In genomic region chr2:36960773-36961172, GRCh38 we compare ENCODE assay signal across 2 cellular contexts.
TF ChIP-seq lines count a peak whose summit lies in the region.

No MANE protein-coding gene starts in this region.

TF ChIP-seq in HepG2, 621 proteins besides CTCF, POLR2A, EP300 and RAD21 (continued from another document):
- TF ChIP-seq ZNF577 (CRISPR knock-in tag; IDR thresholded peaks at IDR 0.05; ENCODE audit: borderline replicate concordance, low read depth) (no peak), RARG (CRISPR knock-in tag; IDR thresholded peaks at IDR 0.05; ENCODE audit: low read depth) (no peak), EEA1 (CRISPR knock-in tag; IDR thresholded peaks at IDR 0.05; ENCODE audit: borderline replicate concordance) (no peak), JDP2 (CRISPR knock-in tag; IDR thresholded peaks at IDR 0.05; ENCODE audit: borderline replicate concordance) (no peak), ZNF569 (CRISPR knock-in tag; IDR thresholded peaks at IDR 0.05; ENCODE audit: borderline replicate concordance) (no peak), ZNF564 (CRISPR knock-in tag; IDR thresholded peaks at IDR 0.05) (no peak), ZNF547 (CRISPR knock-in tag; IDR thresholded peaks at IDR 0.05) (no peak), ZNF441 (CRISPR knock-in tag; IDR thresholded peaks at IDR 0.05; ENCODE audit: borderline replicate concordance) (no peak), ZSCAN20 (CRISPR knock-in tag; IDR thresholded peaks at IDR 0.05; ENCODE audit: borderline replicate concordance) (no peak), GATA4 (IDR thresholded peaks at IDR 0.05; ENCODE audit: borderline replicate concordance, low read depth) (no peak), NR2F1 (CRISPR knock-in tag; IDR thresholded peaks at IDR 0.05) (no peak), LRRFIP1 (CRISPR knock-in tag; conservative IDR thresholded peaks at IDR 0.05) (no peak), ZBTB49 (CRISPR knock-in tag; IDR thresholded peaks at IDR 0.05; ENCODE audit: borderline replicate concordance) (no peak)

TF ChIP-seq in WTC11, 78 proteins besides CTCF, POLR2A, EP300 and RAD21 (continued from another document):
- TF ChIP-seq STAT6 (CRISPR knock-in tag; conservative IDR thresholded peaks at IDR 0.05; ENCODE audit: low read depth) (no peak), ZNF416 (CRISPR knock-in tag; IDR thresholded peaks at IDR 0.05) (no peak), SMAD3 (CRISPR knock-in tag; IDR thresholded peaks at IDR 0.05; ENCODE audit: borderline replicate concordance) (no peak), ATF6 (CRISPR knock-in tag; IDR thresholded peaks at IDR 0.05) (no peak), ZNF317 (CRISPR knock-in tag; IDR thresholded peaks at IDR 0.05; ENCODE audit: borderline replicate concordance, low read depth) (no peak), FOXJ3 (CRISPR knock-in tag; IDR thresholded peaks at IDR 0.05; ENCODE audit: borderline replicate concordance) (no peak), ARID4B (CRISPR knock-in tag; IDR thresholded peaks at IDR 0.05; ENCODE audit: borderline replicate concordance) (no peak), TP53 (CRISPR knock-in tag; IDR thresholded peaks at IDR 0.05) (no peak), E2F1 (CRISPR knock-in tag; IDR thresholded peaks at IDR 0.05) (no peak), PRRX2 (CRISPR knock-in tag; IDR thresholded peaks at IDR 0.05) (no peak)
- TF ChIP-seq, protein P1, sequence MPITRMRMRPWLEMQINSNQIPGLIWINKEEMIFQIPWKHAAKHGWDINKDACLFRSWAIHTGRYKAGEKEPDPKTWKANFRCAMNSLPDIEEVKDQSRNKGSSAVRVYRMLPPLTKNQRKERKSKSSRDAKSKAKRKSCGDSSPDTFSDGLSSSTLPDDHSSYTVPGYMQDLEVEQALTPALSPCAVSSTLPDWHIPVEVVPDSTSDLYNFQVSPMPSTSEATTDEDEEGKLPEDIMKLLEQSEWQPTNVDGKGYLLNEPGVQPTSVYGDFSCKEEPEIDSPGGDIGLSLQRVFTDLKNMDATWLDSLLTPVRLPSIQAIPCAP (CRISPR knock-in tag; IDR thresholded peaks at IDR 0.05): no peak
- TF ChIP-seq, protein P2, sequence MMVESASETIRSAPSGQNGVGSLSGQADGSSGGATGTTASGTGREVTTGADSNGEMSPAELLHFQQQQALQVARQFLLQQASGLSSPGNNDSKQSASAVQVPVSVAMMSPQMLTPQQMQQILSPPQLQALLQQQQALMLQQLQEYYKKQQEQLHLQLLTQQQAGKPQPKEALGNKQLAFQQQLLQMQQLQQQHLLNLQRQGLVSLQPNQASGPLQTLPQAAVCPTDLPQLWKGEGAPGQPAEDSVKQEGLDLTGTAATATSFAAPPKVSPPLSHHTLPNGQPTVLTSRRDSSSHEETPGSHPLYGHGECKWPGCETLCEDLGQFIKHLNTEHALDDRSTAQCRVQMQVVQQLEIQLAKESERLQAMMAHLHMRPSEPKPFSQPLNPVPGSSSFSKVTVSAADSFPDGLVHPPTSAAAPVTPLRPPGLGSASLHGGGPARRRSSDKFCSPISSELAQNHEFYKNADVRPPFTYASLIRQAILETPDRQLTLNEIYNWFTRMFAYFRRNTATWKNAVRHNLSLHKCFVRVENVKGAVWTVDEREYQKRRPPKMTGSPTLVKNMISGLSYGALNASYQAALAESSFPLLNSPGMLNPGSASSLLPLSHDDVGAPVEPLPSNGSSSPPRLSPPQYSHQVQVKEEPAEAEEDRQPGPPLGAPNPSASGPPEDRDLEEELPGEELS (CRISPR knock-in tag; IDR thresholded peaks at IDR 0.05): no peak
